1 cellular context compared by ENCODE assay signal in genomic region chr5:10588779-10589447, GRCh38.
TF ChIP-seq lines count a peak whose summit lies in the region.

No MANE protein-coding gene starts in this region.

TF ChIP-seq in K562, 482 proteins besides CTCF, POLR2A, EP300 and RAD21 (continued from another document and continues in another):
- TF ChIP-seq, protein P1, sequence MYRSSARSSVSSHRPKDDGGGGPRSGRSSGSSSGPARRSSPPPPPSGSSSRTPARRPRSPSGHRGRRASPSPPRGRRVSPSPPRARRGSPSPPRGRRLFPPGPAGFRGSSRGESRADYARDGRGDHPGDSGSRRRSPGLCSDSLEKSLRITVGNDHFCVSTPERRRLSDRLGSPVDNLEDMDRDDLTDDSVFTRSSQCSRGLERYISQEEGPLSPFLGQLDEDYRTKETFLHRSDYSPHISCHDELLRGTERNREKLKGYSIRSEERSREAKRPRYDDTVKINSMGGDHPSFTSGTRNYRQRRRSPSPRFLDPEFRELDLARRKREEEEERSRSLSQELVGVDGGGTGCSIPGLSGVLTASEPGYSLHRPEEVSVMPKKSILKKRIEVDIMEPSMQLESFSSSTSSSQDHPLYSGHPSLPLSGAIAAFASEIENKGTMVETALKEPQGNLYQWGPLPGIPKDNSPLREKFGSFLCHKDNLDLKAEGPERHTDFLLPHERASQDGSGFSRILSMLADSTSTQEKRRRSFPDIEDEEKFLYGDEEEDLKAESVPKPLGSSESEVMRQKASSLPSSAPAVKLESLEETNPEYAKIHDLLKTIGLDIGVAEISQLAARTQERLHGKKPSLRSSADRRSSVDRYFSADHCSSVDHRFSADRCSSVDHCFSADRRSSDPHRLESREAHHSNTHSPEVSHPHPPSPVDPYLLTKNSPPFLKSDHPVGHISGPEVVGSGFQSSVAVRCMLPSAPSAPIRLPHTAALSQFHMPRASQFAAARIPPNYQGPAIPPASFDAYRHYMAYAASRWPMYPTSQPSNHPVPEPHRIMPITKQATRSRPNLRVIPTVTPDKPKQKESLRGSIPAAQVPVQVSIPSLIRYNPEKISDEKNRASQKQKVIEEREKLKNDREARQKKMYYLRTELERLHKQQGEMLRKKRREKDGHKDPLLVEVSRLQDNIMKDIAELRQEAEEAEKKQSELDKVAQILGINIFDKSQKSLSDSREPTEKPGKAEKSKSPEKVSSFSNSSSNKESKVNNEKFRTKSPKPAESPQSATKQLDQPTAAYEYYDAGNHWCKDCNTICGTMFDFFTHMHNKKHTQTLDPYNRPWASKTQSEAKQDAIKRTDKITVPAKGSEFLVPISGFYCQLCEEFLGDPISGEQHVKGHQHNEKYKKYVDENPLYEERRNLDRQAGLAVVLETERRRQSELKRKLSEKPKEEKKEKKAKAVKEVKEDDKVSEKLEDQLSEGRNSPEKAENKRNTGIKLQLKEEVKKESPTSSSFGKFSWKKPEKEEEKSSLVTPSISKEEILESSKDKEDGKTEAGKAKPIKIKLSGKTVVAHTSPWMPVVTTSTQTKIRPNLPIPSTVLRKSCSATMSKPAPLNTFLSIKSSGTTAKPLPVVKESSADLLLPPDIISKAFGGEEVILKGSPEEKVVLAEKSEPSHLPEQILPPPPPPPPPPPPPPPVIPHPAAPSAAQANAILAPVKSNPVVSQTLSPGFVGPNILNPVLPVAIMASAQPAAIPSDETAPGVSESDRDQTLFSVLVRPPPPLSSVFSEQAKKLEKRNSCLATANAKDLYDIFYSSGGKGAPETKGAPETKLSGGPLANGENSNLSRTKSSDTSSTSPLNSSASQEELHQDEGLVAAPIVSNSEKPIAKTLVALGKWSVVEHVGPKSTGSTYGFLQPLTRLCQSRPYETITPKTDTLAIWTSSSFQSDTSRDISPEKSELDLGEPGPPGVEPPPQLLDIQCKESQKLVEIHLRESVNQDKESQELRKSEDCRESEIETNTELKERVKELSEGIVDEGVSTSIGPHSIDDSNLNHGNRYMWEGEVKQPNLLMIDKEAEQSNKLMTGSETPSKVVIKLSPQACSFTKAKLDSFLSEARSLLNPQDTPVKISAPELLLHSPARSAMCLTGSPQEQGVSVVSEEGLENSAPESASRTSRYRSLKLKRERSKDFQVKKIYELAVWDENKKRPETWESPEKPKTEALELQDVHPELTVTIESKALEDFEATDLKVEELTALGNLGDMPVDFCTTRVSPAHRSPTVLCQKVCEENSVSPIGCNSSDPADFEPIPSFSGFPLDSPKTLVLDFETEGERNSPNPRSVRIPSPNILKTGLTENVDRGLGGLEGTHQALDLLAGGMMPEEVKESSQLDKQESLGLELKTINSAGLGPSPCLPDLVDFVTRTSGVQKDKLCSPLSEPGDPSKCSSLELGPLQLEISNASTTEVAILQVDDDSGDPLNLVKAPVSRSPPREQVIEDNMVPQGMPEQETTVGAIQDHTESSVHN (IDR thresholded peaks at IDR 0.05; ENCODE audit: borderline replicate concordance in 1 of 2, low read depth in 1 of 2), result peak in 1 of 2 experiments; percentile 89; a peak in 2 of 4 replicates
- TF ChIP-seq ZNF717 (CRISPR knock-in tag; IDR thresholded peaks at IDR 0.05) (no peak), NR2F6 (CRISPR knock-in tag; IDR thresholded peaks at IDR 0.05) (no peak), CSDE1 (IDR thresholded peaks at IDR 0.05) (peak in 1 of 2 experiments; percentile 43; a peak in 1 of 4 replicates), HNRNPUL1 (IDR thresholded peaks at IDR 0.05; ENCODE audit: low read length) (no peak), STAT5B (CRISPR knock-in tag; IDR thresholded peaks at IDR 0.05) (no peak), POLR2AphosphoS5 (IDR thresholded peaks at IDR 0.05; ENCODE audit: control insufficient read depth, insufficient read depth, low read depth, low read length) (peak; percentile 99), JUNB (CRISPR knock-in tag; conservative IDR thresholded peaks at IDR 0.05) (no peak), ZNF551 (CRISPR knock-in tag; IDR thresholded peaks at IDR 0.05) (no peak), ZNF707 (CRISPR knock-in tag; conservative IDR thresholded peaks at IDR 0.05) (no peak), ZMIZ1 (IDR thresholded peaks at IDR 0.05; ENCODE audit: low read depth in 2 of 2, low read length in 2 of 2) (peak in 1 of 2 experiments; percentile 98; a peak in 2 of 4 replicates), ZBTB33 (CRISPR knock-in tag; IDR thresholded peaks at IDR 0.05) (peak; percentile 59; the same call in 1 of the 2 replicates), ZNF253 (CRISPR knock-in tag; conservative IDR thresholded peaks at IDR 0.05) (no peak), FOSL1 (tag; conservative IDR thresholded peaks at IDR 0.05) (peak; percentile 78), ARID2 (IDR thresholded peaks at IDR 0.05) (no peak), CUX1 (CRISPR knock-in tag; IDR thresholded peaks at IDR 0.05) (peak; percentile 66; the same call in 1 of the 2 replicates), CBX3 (IDR thresholded peaks at IDR 0.05; ENCODE audit: borderline replicate concordance in 1 of 2, low read length in 2 of 2) (peak in 1 of 2 experiments; percentile 91; a peak in 2 of 3 replicates), CC2D1A (IDR thresholded peaks at IDR 0.05) (peak; percentile 96), THRAP3 (IDR thresholded peaks at IDR 0.05; ENCODE audit: borderline replicate concordance) (no peak), BACH1 (tag; IDR thresholded peaks at IDR 0.05) (no peak), HNRNPLL (IDR thresholded peaks at IDR 0.05; ENCODE audit: low read depth, low read length, poor library complexity, severe bottlenecking) (peak; percentile 70), NR1H2 (CRISPR knock-in tag; IDR thresholded peaks at IDR 0.05) (no peak), EZH2 (IDR thresholded peaks at IDR 0.05; ENCODE audit: borderline replicate concordance, low read depth, low read length) (peak; percentile 92; the same call in 1 of the 2 replicates), PHF8 (IDR thresholded peaks at IDR 0.05; ENCODE audit: borderline replicate concordance, low read length) (no peak), ZKSCAN1 (IDR thresholded peaks at IDR 0.05; ENCODE audit: low read depth, low read length) (peak; percentile 30; the same call in 1 of the 2 replicates), HMG20B (CRISPR knock-in tag; IDR thresholded peaks at IDR 0.05) (no peak), PHB (CRISPR knock-in tag; IDR thresholded peaks at IDR 0.05) (no peak), ZEB2 (IDR thresholded peaks at IDR 0.05) (peak; percentile 96), SRSF7 (optimal IDR thresholded peaks at IDR 0.05; ENCODE audit: low read depth, low read length) (no peak), SNAPC5 (CRISPR knock-in tag; IDR thresholded peaks at IDR 0.05) (no peak), NONO (IDR thresholded peaks at IDR 0.05; ENCODE audit: low read depth in 2 of 2, low read length in 1 of 2) (peak in 1 of 2 experiments; percentile 88; a peak in 2 of 4 replicates)
- TF ChIP-seq, protein P2, sequence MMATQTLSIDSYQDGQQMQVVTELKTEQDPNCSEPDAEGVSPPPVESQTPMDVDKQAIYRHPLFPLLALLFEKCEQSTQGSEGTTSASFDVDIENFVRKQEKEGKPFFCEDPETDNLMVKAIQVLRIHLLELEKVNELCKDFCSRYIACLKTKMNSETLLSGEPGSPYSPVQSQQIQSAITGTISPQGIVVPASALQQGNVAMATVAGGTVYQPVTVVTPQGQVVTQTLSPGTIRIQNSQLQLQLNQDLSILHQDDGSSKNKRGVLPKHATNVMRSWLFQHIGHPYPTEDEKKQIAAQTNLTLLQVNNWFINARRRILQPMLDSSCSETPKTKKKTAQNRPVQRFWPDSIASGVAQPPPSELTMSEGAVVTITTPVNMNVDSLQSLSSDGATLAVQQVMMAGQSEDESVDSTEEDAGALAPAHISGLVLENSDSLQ (IDR thresholded peaks at IDR 0.05), result peak; percentile 78
- TF ChIP-seq, protein P3, sequence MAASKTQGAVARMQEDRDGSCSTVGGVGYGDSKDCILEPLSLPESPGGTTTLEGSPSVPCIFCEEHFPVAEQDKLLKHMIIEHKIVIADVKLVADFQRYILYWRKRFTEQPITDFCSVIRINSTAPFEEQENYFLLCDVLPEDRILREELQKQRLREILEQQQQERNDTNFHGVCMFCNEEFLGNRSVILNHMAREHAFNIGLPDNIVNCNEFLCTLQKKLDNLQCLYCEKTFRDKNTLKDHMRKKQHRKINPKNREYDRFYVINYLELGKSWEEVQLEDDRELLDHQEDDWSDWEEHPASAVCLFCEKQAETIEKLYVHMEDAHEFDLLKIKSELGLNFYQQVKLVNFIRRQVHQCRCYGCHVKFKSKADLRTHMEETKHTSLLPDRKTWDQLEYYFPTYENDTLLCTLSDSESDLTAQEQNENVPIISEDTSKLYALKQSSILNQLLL (CRISPR knock-in tag; IDR thresholded peaks at IDR 0.05; ENCODE audit: borderline replicate concordance), result no peak
- TF ChIP-seq, protein P4, sequence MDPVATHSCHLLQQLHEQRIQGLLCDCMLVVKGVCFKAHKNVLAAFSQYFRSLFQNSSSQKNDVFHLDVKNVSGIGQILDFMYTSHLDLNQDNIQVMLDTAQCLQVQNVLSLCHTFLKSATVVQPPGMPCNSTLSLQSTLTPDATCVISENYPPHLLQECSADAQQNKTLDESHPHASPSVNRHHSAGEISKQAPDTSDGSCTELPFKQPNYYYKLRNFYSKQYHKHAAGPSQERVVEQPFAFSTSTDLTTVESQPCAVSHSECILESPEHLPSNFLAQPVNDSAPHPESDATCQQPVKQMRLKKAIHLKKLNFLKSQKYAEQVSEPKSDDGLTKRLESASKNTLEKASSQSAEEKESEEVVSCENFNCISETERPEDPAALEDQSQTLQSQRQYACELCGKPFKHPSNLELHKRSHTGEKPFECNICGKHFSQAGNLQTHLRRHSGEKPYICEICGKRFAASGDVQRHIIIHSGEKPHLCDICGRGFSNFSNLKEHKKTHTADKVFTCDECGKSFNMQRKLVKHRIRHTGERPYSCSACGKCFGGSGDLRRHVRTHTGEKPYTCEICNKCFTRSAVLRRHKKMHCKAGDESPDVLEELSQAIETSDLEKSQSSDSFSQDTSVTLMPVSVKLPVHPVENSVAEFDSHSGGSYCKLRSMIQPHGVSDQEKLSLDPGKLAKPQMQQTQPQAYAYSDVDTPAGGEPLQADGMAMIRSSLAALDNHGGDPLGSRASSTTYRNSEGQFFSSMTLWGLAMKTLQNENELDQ (CRISPR knock-in tag; IDR thresholded peaks at IDR 0.05; ENCODE audit: borderline replicate concordance), result no peak
